ENCODE assay signal across 8 cellular contexts in genomic region chr17:78343099-78343432, GRCh38. TPM values are rescaled to one million over a fixed set of nuclear protein-coding genes. Genes with fewer than 3 reads are reported as not detected.
A peak's percentile ranks its signal among the peaks of the same experiment; 100 is the strongest.
DNase-seq lines count a peak whose midpoint lies in the region; ATAC-seq and TF ChIP-seq lines count a peak whose summit lies in the region.

No MANE protein-coding gene starts in this region.

- TF ChIP-seq CTCF in foreskin fibroblast (IDR thresholded peaks at IDR 0.05; ENCODE audit: low read depth, low read length), result no peak

- no peaks in the 10 kb centered on the region for H3K27me3 ChIP-seq in rectal smooth muscle tissue (ENCODE audit: control insufficient read depth, insufficient read depth, low read length)

- H3K27me3 Mint-ChIP-seq in activated CD8-positive, alpha-beta memory T cell treated with anti-CD3 and anti-CD28 coated beads, Interleukin-2, amount 10 ng/mL, durations not matched to agents 7 days and 5 days, result peaks cover 16% of the 10 kb centered on the region
- H3K27me3 Mint-ChIP-seq in activated T-cell treated with anti-CD3 and anti-CD28 coated beads, Interleukin-2, amount 50 U/mL, for 24 hours, result no peaks in the 10 kb centered on the region

- H3K27ac ChIP-seq in rectal smooth muscle tissue (ENCODE audit: low read depth, low read length), result peak overlapping the region; percentile 96

- no peaks in the 10 kb centered on the region for H3K36me3 Mint-ChIP-seq in activated CD8-positive, alpha-beta memory T cell treated with anti-CD3 and anti-CD28 coated beads, Interleukin-2, amount 10 ng/mL, durations not matched to agents 7 days and 5 days
- H3K36me3 Mint-ChIP-seq in activated T-cell treated with anti-CD3 and anti-CD28 coated beads, Interleukin-2, amount 50 U/mL, for 24 hours (ENCODE audit: low read depth), result no peaks in the 10 kb centered on the region

- DNase-seq in activated CD8-positive, alpha-beta memory T cell treated with anti-CD3 and anti-CD28 coated beads, Interleukin-2, amount 10 ng/mL, durations not matched to agents 7 days and 5 days, result no peak
- DNase-seq in activated CD8-positive, alpha-beta memory T cell treated with anti-CD3 and anti-CD28 coated beads, Interleukin-2, amount 50 U/mL, for 4 hours, result no peak
- DNase-seq in activated T-cell treated with anti-CD3 and anti-CD28 coated beads, Interleukin-2, amount 50 U/mL, for 24 hours, result peak; percentile 55
- DNase-seq in foreskin fibroblast, result peak; percentile 83 to 94
- DNase-seq in GM19240 (ENCODE audit: insufficient read length, low spot score), result no peak
- DNase-seq in hippocampal formation (lab: John Stamatoyannopoulos, UW), result no peak

- H3K9ac ChIP-seq in rectal smooth muscle tissue (ENCODE audit: low read length), result no peak overlapping the region

- H3K27ac Mint-ChIP-seq in activated CD8-positive, alpha-beta memory T cell treated with anti-CD3 and anti-CD28 coated beads, Interleukin-2, amount 10 ng/mL, durations not matched to agents 7 days and 5 days, result peak overlapping the region; percentile 63
- H3K27ac Mint-ChIP-seq in activated T-cell treated with anti-CD3 and anti-CD28 coated beads, Interleukin-2, amount 50 U/mL, for 24 hours, result peak overlapping the region; percentile 88

- no peaks in the 10 kb centered on the region for H3K36me3 ChIP-seq in rectal smooth muscle tissue (ENCODE audit: control insufficient read depth, insufficient read depth, low read length)

- H3K9me3 Mint-ChIP-seq in activated CD8-positive, alpha-beta memory T cell treated with anti-CD3 and anti-CD28 coated beads, Interleukin-2, amount 10 ng/mL, durations not matched to agents 7 days and 5 days (ENCODE audit: low read depth), result no peaks in the 10 kb centered on the region
- no peaks in the 10 kb centered on the region for H3K9me3 Mint-ChIP-seq in activated T-cell treated with anti-CD3 and anti-CD28 coated beads, Interleukin-2, amount 50 U/mL, for 24 hours

- peak overlapping the region; percentile 32 to 39 for H3K4me3 ChIP-seq in foreskin fibroblast (ENCODE audit: low read depth in 1 of 2, low read length in 2 of 2)
- H3K4me3 ChIP-seq in rectal smooth muscle tissue (ENCODE audit: low read length), result no peak overlapping the region

- no peak overlapping the region for H3K4me3 Mint-ChIP-seq in activated CD8-positive, alpha-beta memory T cell treated with anti-CD3 and anti-CD28 coated beads, Interleukin-2, amount 10 ng/mL, durations not matched to agents 7 days and 5 days
- peak overlapping the region; percentile 59 for H3K4me3 Mint-ChIP-seq in activated T-cell treated with anti-CD3 and anti-CD28 coated beads, Interleukin-2, amount 50 U/mL, for 24 hours

- peaks cover 33% of the 10 kb centered on the region for H3K4me1 Mint-ChIP-seq in activated CD8-positive, alpha-beta memory T cell treated with anti-CD3 and anti-CD28 coated beads, Interleukin-2, amount 10 ng/mL, durations not matched to agents 7 days and 5 days
- peaks cover 72% of the 10 kb centered on the region for H3K4me1 Mint-ChIP-seq in activated T-cell treated with anti-CD3 and anti-CD28 coated beads, Interleukin-2, amount 50 U/mL, for 24 hours (ENCODE audit: low read depth)

- peaks cover 18% of the 10 kb centered on the region for H3K4me1 ChIP-seq in rectal smooth muscle tissue (ENCODE audit: control insufficient read depth, insufficient read depth, low read length)

- peak; percentile 22 for ATAC-seq in activated CD8-positive, alpha-beta memory T cell treated with anti-CD3 and anti-CD28 coated beads, Interleukin-2, amount 10 ng/mL, durations not matched to agents 7 days and 5 days
- ATAC-seq in HG02973 (IDR thresholded peaks at IDR 0.05; ENCODE audit: unreplicated experiment), result no peak

- CTCF ChIA-PET in activated CD8-positive, alpha-beta memory T cell treated with anti-CD3 and anti-CD28 coated beads, Interleukin-2, amount 10 ng/mL, durations not matched to agents 7 days and 5 days (lab: Charles Lee), result interaction anchor here (1.1 to 4.2 kb wide), 7 partner anchors 13 to 91 kb away, joined by 3 to 38 read pairs (median 8); partner anchors contain the start of gene SOCS3

RNA-seq across cellular contexts. Expression of gene SOCS3, which starts 16.8 kb away (rescaled TPM):
- total RNA-seq in activated CD8-positive, alpha-beta memory T cell treated with anti-CD3 and anti-CD28 coated beads, Interleukin-2, amount 10 ng/mL, durations not matched to agents 7 days and 5 days, result 10 to 100 TPM in 1 of 2 experiments, 1 to 10 TPM in 1; 9.9 to 21.3 TPM

RNA-seq across cellular contexts. Expression of gene PGS1, which starts 35.4 kb away (rescaled TPM):
- total RNA-seq in activated CD8-positive, alpha-beta memory T cell treated with anti-CD3 and anti-CD28 coated beads, Interleukin-2, amount 10 ng/mL, durations not matched to agents 7 days and 5 days, result 10 to 100 TPM; 52.2 to 70.2 TPM

Comparison
In these comparisons a context has a peak if more than half of its experiments do, and no peak if none do; other contexts are left out.
1. DNase-seq: peak in activated T-cell treated with anti-CD3 and anti-CD28 coated beads, Interleukin-2, amount 50 U/mL, for 24 hours (single experiment) and foreskin fibroblast (2 of 2); none in activated CD8-positive, alpha-beta memory T cell treated with anti-CD3 and anti-CD28 coated beads, Interleukin-2, amount 10 ng/mL, durations not matched to agents 7 days and 5 days (single experiment), activated CD8-positive, alpha-beta memory T cell treated with anti-CD3 and anti-CD28 coated beads, Interleukin-2, amount 50 U/mL, for 4 hours (single experiment), GM19240 (single experiment) and hippocampal formation (0 of 2).